In genomic region chr13:112725346-112726017, GRCh38 we compare ENCODE assay signal across 8 cellular contexts. TPM values are rescaled to one million over a fixed set of nuclear protein-coding genes. Genes with fewer than 3 reads are reported as not detected.
A peak's percentile ranks its signal among the peaks of the same experiment; 100 is the strongest.
DNase-seq lines count a peak whose midpoint lies in the region; ATAC-seq, FAIRE-seq and TF ChIP-seq lines count a peak whose summit lies in the region.

No MANE protein-coding gene starts in this region.

- peaks cover 43 to 58% (median 54%) of the 10 kb centered on the region in 3 donors for H3K4me1 ChIP-seq in skeletal muscle tissue (ENCODE audit: control insufficient read depth in 3 of 3, insufficient read depth in 3 of 3, low read length in 3 of 3)
- peaks cover 0 to 9% of the 10 kb centered on the region in 2 donors for H3K4me1 ChIP-seq in ascending aorta

- peak; percentile 50 for FAIRE-seq in bronchial epithelial cell (lab: Jason Lieb, UNC)

- TF ChIP-seq CTCF in bronchial epithelial cell (IDR thresholded peaks at IDR 0.05; ENCODE audit: insufficient read depth, low read length, severe bottlenecking) (no peak), ascending aorta (IDR thresholded peaks at IDR 0.05) (no peak), coronary artery (IDR thresholded peaks at IDR 0.05) (no peak)

- peak overlapping the region; percentile 63 for H3K4me3 Mint-ChIP-seq in activated CD4-positive, alpha-beta T cell treated with anti-CD3 and anti-CD28 coated beads, Interleukin-2, amount 10 ng/mL, durations not matched to agents 24 days and 14 days

- H3K27me3 Mint-ChIP-seq in activated CD4-positive, alpha-beta T cell treated with anti-CD3 and anti-CD28 coated beads, Interleukin-2, amount 10 ng/mL, durations not matched to agents 24 days and 14 days = no peaks in the 10 kb centered on the region

- H3K9me3 ChIP-seq in skeletal muscle tissue (ENCODE audit: control insufficient read depth in 3 of 3, low read length in 3 of 3) (no peaks in the 10 kb centered on the region), ascending aorta (no peaks in the 10 kb centered on the region)

- intact Hi-C loops in activated CD4-positive, alpha-beta T cell treated with anti-CD3 and anti-CD28 coated beads, Interleukin-2, amount 10 ng/mL, durations not matched to agents 24 days and 14 days (cut with micrococcal nuclease) = no loop called here
- intact Hi-C loops in ascending aorta (cut with DNase I) = no loop called here

- peaks cover 32% of the 10 kb centered on the region for H3K4me1 Mint-ChIP-seq in activated CD4-positive, alpha-beta T cell treated with anti-CD3 and anti-CD28 coated beads, Interleukin-2, amount 10 ng/mL, durations not matched to agents 24 days and 14 days

- H3K27me3 ChIP-seq in bronchial epithelial cell (ENCODE audit: control insufficient read depth, insufficient read depth, low read length) = peaks cover 5% of the 10 kb centered on the region
- H3K27me3 ChIP-seq in skeletal muscle tissue (ENCODE audit: control insufficient read depth in 3 of 3, insufficient read depth in 3 of 3, low read length in 3 of 3) = no peaks in the 10 kb centered on the region
- H3K27me3 ChIP-seq in ascending aorta = no peaks in the 10 kb centered on the region

- H3K4me3 ChIP-seq in bronchial epithelial cell (ENCODE audit: low read depth, low read length) = no peak overlapping the region
- peak overlapping the region; percentile 31 to 56 (median 52) for H3K4me3 ChIP-seq in skeletal muscle tissue (ENCODE audit: low read length in 3 of 3)
- H3K4me3 ChIP-seq in ascending aorta = no peak overlapping the region
- no peak overlapping the region for H3K4me3 ChIP-seq in coronary artery

- H3K9ac ChIP-seq in skeletal muscle tissue (ENCODE audit: low read depth in 1 of 3, low read length in 3 of 3) = peak overlapping the region; percentile 57 to 74 (median 67)

- no peaks in the 10 kb centered on the region for H3K9me3 Mint-ChIP-seq in activated CD4-positive, alpha-beta T cell treated with anti-CD3 and anti-CD28 coated beads, Interleukin-2, amount 10 ng/mL, durations not matched to agents 24 days and 14 days

- peak overlapping the region; percentile 65 for H3K27ac Mint-ChIP-seq in activated CD4-positive, alpha-beta T cell treated with anti-CD3 and anti-CD28 coated beads, Interleukin-2, amount 10 ng/mL, durations not matched to agents 24 days and 14 days

- ATAC-seq in HG03045 (IDR thresholded peaks at IDR 0.05; ENCODE audit: unreplicated experiment) = no peak

- H3K27ac ChIP-seq in skeletal muscle tissue (ENCODE audit: low read depth, low read length) = peak overlapping the region; percentile 76
- H3K27ac ChIP-seq in ascending aorta = no peak overlapping the region
- no peak overlapping the region for H3K27ac ChIP-seq in coronary artery

- peak; percentile 64 for DNase-seq in activated CD4-positive, alpha-beta T cell treated with anti-CD3 and anti-CD28 coated beads, Interleukin-2, amount 10 ng/mL, durations not matched to agents 24 days and 14 days
- no peak for DNase-seq in activated CD4-positive, alpha-beta T cell treated with anti-CD3 and anti-CD28 coated beads, Interleukin-2, amount 50 U/mL, for 1 hour
- peak; percentile 24 for DNase-seq in NCI-H1694 (lab: John Stamatoyannopoulos, UW)
- DNase-seq in bronchial epithelial cell (ENCODE audit: low read depth) = peak; percentile 50
- no peak for DNase-seq in ascending aorta (ENCODE audit: low spot score in 2 of 2)
- DNase-seq in coronary artery (ENCODE audit: low spot score) = no peak

- no peaks in the 10 kb centered on the region for H3K36me3 ChIP-seq in bronchial epithelial cell (ENCODE audit: control insufficient read depth, insufficient read depth, low read length)
- H3K36me3 ChIP-seq in skeletal muscle tissue (ENCODE audit: control insufficient read depth in 3 of 3, insufficient read depth in 3 of 3, low read length in 3 of 3) = no peaks in the 10 kb centered on the region
- H3K36me3 ChIP-seq in ascending aorta = no peaks in the 10 kb centered on the region

- no peaks in the 10 kb centered on the region for H3K36me3 Mint-ChIP-seq in activated CD4-positive, alpha-beta T cell treated with anti-CD3 and anti-CD28 coated beads, Interleukin-2, amount 10 ng/mL, durations not matched to agents 24 days and 14 days (ENCODE audit: low read depth)

RNA-seq across cellular contexts. Expression of gene ATP11A, which starts 35.6 kb away (rescaled TPM):
- total RNA-seq in activated CD4-positive, alpha-beta T cell treated with anti-CD3 and anti-CD28 coated beads, Interleukin-2, amount 10 ng/mL, durations not matched to agents 24 days and 14 days = 79.4 and 80.6 TPM in 2 replicates
- total RNA-seq in bronchial epithelial cell (4.7 and 6.1 TPM in 2 replicates), skeletal muscle tissue (11.5 TPM), ascending aorta (50.1 TPM)

Comparison
In these comparisons a context has a peak if more than half of its experiments do, and no peak if none do; other contexts are left out.
1. DNase-seq: peak in activated CD4-positive, alpha-beta T cell treated with anti-CD3 and anti-CD28 coated beads, Interleukin-2, amount 10 ng/mL, durations not matched to agents 24 days and 14 days (single experiment), NCI-H1694 (single experiment) and bronchial epithelial cell (single experiment); none in activated CD4-positive, alpha-beta T cell treated with anti-CD3 and anti-CD28 coated beads, Interleukin-2, amount 50 U/mL, for 1 hour (single experiment), ascending aorta (0 of 2) and coronary artery (single experiment).
2. H3K4me3 ChIP-seq: peak in skeletal muscle tissue (3 of 3); none in bronchial epithelial cell (single experiment), ascending aorta (0 of 2) and coronary artery (single experiment).